Comparison of ENCODE assay signal across 19 cellular contexts in genomic region chr20:43957392-43957791, GRCh38. TPM values are rescaled to one million over a fixed set of nuclear protein-coding genes. Genes with fewer than 3 reads are reported as not detected.
DNase-seq lines count a peak whose midpoint lies in the region; ATAC-seq, FAIRE-seq and TF ChIP-seq lines count a peak whose summit lies in the region.
"Had no signal": no experiment of that assay in that cellular context is flagged by ENCODE, and none has a peak within 500 bp of the region (broad histone marks: within the 10 kb centered on the region; RNA-seq: fewer than 3 reads in every experiment).

No MANE protein-coding gene starts in this region.

- no peak for TF ChIP-seq RAD21 in A549 (conservative IDR thresholded peaks at IDR 0.05 in 1 of 2, IDR thresholded peaks at IDR 0.05 in 1 of 2)
- TF ChIP-seq RAD21 in HCT116 (IDR thresholded peaks at IDR 0.05; ENCODE audit: low read depth), result no peak
- peak; percentile 30 to 40 for TF ChIP-seq RAD21 in liver (IDR thresholded peaks at IDR 0.05)

- no peak for FAIRE-seq in A549 (lab: Jason Lieb, UNC)
- FAIRE-seq: A204.1, G401.6, H54 had no signal

- no peak for TF ChIP-seq EP300 in A549 (IDR thresholded peaks at IDR 0.05)

- RAD21 ChIA-PET in HCT116 (lab: Charles Lee; ENCODE audit: low non-redundant PET in 1 of 2, low total read pairs in 2 of 2, uncharacterized antibody in 2 of 2, unreplicated experiment in 2 of 2), result no interaction called here

- H3K79me2 ChIP-seq in HCT116 (ENCODE audit: insufficient read depth, low read length) (peaks cover 19% of the 10 kb centered on the region; the same call in 1 of the 2 replicates), mammary epithelial cell (ENCODE audit: insufficient read depth, low read length) (no peaks in the 10 kb centered on the region)

- H2AFZ ChIP-seq in HCT116 (ENCODE audit: low read depth, low read length, poor library complexity, severe bottlenecking) (no peak overlapping the region), mammary epithelial cell (ENCODE audit: low read depth, low read length) (no peak overlapping the region)

- POLR2A ChIA-PET in A549 (lab: Yijun Ruan, JAX), result no interaction called here
- POLR2A ChIA-PET in HCT116 (lab: Charles Lee), result no interaction called here
- POLR2A ChIA-PET in Panc1 (lab: Charles Lee), result no interaction called here

- no peak for ATAC-seq in A549
- no peak for ATAC-seq in HCT116
- ATAC-seq in Panc1, result no peak
- ATAC-seq in GM21529 (IDR thresholded peaks at IDR 0.05; ENCODE audit: unreplicated experiment), result no peak

- H4K20me1 ChIP-seq in HCT116 (ENCODE audit: insufficient read depth), result no peaks in the 10 kb centered on the region
- no peaks in the 10 kb centered on the region for H4K20me1 ChIP-seq in mammary epithelial cell (ENCODE audit: insufficient read depth, low read length)

- DNase-seq in A549 (ENCODE audit: low read depth in 1 of 2, low spot score in 1 of 2) (no peak), HCT116 (ENCODE audit: low read depth, low spot score) (no peak), Panc1 (ENCODE audit: low read depth, low spot score) (no peak), NCI-H2081 treated with DMSO at 0.1 percent for 48 hours (lab: John Stamatoyannopoulos, UW) (no peak), mammary epithelial cell (no peak), G401 (ENCODE audit: low spot score) (no peak)
- DNase-seq: DND-41, NCI-H1105, NCI-H2107, NCI-H226, NCI-H524 treated with DMSO at 0.1 percent for 48 hours, Peyer's patch had no signal

- in situ Hi-C loops in Panc1 (cut with HindIII; ENCODE audit: low pct_unique_long_range_greater_than_20kb, low sequenced_read_pairs), result no loop called here
- in situ Hi-C loops in mammary epithelial cell (cut with MboI; ENCODE audit: low sequenced_read_pairs in 2 of 2), result no loop called here
- in situ Hi-C loops in G401 (cut with HindIII; ENCODE audit: low sequenced_read_pairs), result no loop called here

- H3K9ac ChIP-seq in HCT116 (ENCODE audit: low read length) (no peak overlapping the region), liver (ENCODE audit: low read depth in 1 of 2, low read length in 2 of 2) (no peak overlapping the region), mammary epithelial cell (ENCODE audit: insufficient read depth, low read length) (no peak overlapping the region)
- H3K9ac ChIP-seq: BLaER1 treated with 17β-estradiol and CSF1 and Interleukin-3, amounts not matched to agents 10 nM and 100 nM had no signal

- no TSS peak for BruUV-seq in HCT116 (replicated peaks; lab: Mats Ljungman, UMichigan)
- BruUV-seq in Panc1 (replicated peaks; lab: Mats Ljungman, UMichigan), result no TSS peak
- BruUV-seq in mammary epithelial cell (replicated peaks; lab: Mats Ljungman, UMichigan), result no TSS peak

- H3K4me2 ChIP-seq in A549, result no peak overlapping the region
- no peak overlapping the region for H3K4me2 ChIP-seq in HCT116 (ENCODE audit: low read length)
- no peak overlapping the region for H3K4me2 ChIP-seq in mammary epithelial cell (ENCODE audit: insufficient read depth, low read depth, low read length)

- dilution Hi-C loops in mammary epithelial cell (cut with HindIII; ENCODE audit: low sequenced_read_pairs), result no loop called here

- 82% methylated on average over 3 of the region's 3 CpGs for WGBS in A549 (ENCODE audit: missing lambda C conversion rate)
- WGBS in liver, result 31% methylated on average over 3 of the region's 3 CpGs
- 100% methylated on average over 2 of the region's 3 CpGs for WGBS in mammary epithelial cell (ENCODE audit: low coverage, missing lambda C conversion rate)

- H3K4me1 ChIP-seq in A549 (peaks cover 54% of the 10 kb centered on the region), HCT116 (ENCODE audit: control insufficient read depth in 1 of 2, insufficient read depth in 2 of 2, low read length in 2 of 2) (peaks cover 73 to 99% of the 10 kb centered on the region in 2 experiments), Panc1 (ENCODE audit: control insufficient read depth, insufficient read depth, low read length) (peaks cover 91% of the 10 kb centered on the region), liver (ENCODE audit: control insufficient read depth in 4 of 4, insufficient read depth in 4 of 4, low read length in 3 of 4) (peaks cover 16 to 49% (median 38%) of the 10 kb centered on the region in 4 donors), mammary epithelial cell (ENCODE audit: insufficient read depth, low read length) (peaks cover 36% of the 10 kb centered on the region)

- CTCF ChIA-PET in A549 (lab: Yijun Ruan, JAX) (no interaction called here), HCT116 (lab: Charles Lee) (no interaction called here), Panc1 (lab: Charles Lee) (no interaction called here), mammary epithelial cell (lab: Charles Lee; ENCODE audit: low non-redundant PET) (no interaction called here)

- H3K9me3 ChIP-seq in A549, result 0 out of 3 replicates have a peak, but pooled peaks cover 4% of the 10 kb centered on the region
- H3K9me3 ChIP-seq in HCT116 (ENCODE audit: control insufficient read depth in 1 of 2, insufficient read depth in 1 of 2, low read depth in 1 of 2, low read length in 2 of 2), result peaks cover 0 to 6% of the 10 kb centered on the region in 2 experiments; a peak in 1 of 4 replicates
- H3K9me3 ChIP-seq in Panc1 (ENCODE audit: control insufficient read depth, insufficient read depth, low read depth, low read length), result no peaks in the 10 kb centered on the region
- H3K9me3 ChIP-seq in liver (ENCODE audit: control insufficient read depth in 4 of 4, low read length in 3 of 4), result no peaks in the 10 kb centered on the region
- H3K9me3 ChIP-seq in mammary epithelial cell (replicated peaks; ENCODE audit: insufficient read depth, low read length), result no peaks in the 10 kb centered on the region
- H3K9me3 ChIP-seq: Peyer's patch had no signal

- H3K27ac ChIP-seq in A549 (peak overlapping the region; percentile 21 to 91; a peak in 4 of 6 replicates), HCT116 (ENCODE audit: low read depth, low read length) (peak overlapping the region; percentile 88; the same call in 1 of the 2 replicates), Panc1 (ENCODE audit: low read length) (peak overlapping the region; percentile 91), liver (ENCODE audit: low read depth in 1 of 2, low read length in 2 of 2) (peak overlapping the region; percentile 52 to 55), mammary epithelial cell (ENCODE audit: insufficient read depth, low read depth, low read length) (no peak overlapping the region)
- H3K27ac ChIP-seq: HL-60, Peyer's patch had no signal

- intact Hi-C loops in HCT116 (cut with micrococcal nuclease), result no loop called here
- intact Hi-C loops in Panc1 (cut with micrococcal nuclease; ENCODE audit: unreplicated experiment), result no loop called here
- intact Hi-C loops in mammary epithelial cell (cut with micrococcal nuclease), result loop anchor here (10.0 kb wide), 1 partner anchor 113 kb away; no protein-coding TSS in a partner anchor

- no peaks in the 10 kb centered on the region for H3K9me2 ChIP-seq in HCT116 (ENCODE audit: insufficient read depth)

- H3K36me3 ChIP-seq in HCT116 (ENCODE audit: control insufficient read depth in 1 of 2, insufficient read depth in 2 of 2, low read length in 2 of 2), result no peaks in the 10 kb centered on the region
- H3K36me3 ChIP-seq in Panc1 (ENCODE audit: control insufficient read depth, insufficient read depth, low read length), result no peaks in the 10 kb centered on the region
- H3K36me3 ChIP-seq in liver (ENCODE audit: control insufficient read depth in 4 of 4, insufficient read depth in 3 of 4, low read depth in 1 of 4, low read length in 3 of 4), result no peaks in the 10 kb centered on the region
- no peaks in the 10 kb centered on the region for H3K36me3 ChIP-seq in mammary epithelial cell (ENCODE audit: insufficient read depth, low read length)
- H3K36me3 ChIP-seq: BLaER1 treated with 17β-estradiol and CSF1 and Interleukin-3, amounts not matched to agents 10 nM and 100 nM; Peyer's patch had no signal

- no peak overlapping the region for H3K4me3 ChIP-seq in A549
- H3K4me3 ChIP-seq in HCT116 (replicated peaks in 1 of 2; ENCODE audit: low read depth in 1 of 2, low read length in 2 of 2), result no peak overlapping the region
- H3K4me3 ChIP-seq in Panc1 (ENCODE audit: low read depth in 2 of 2, low read length in 2 of 2), result no peak overlapping the region
- H3K4me3 ChIP-seq in liver (ENCODE audit: low read depth in 1 of 3, low read length in 3 of 3), result no peak overlapping the region
- no peak overlapping the region for H3K4me3 ChIP-seq in mammary epithelial cell (replicated peaks in 1 of 3; ENCODE audit: insufficient read depth in 1 of 3, low read depth in 2 of 3, low read length in 3 of 3)
- H3K4me3 ChIP-seq: BLaER1 treated with 17β-estradiol and CSF1 and Interleukin-3, amounts not matched to agents 10 nM and 100 nM; Peyer's patch had no signal

- no peak for TF ChIP-seq CTCF in A549 (IDR thresholded peaks at IDR 0.05)
- TF ChIP-seq CTCF in HCT116 (IDR thresholded peaks at IDR 0.05 in 2 of 3, conservative IDR thresholded peaks at IDR 0.05 in 1 of 3; ENCODE audit: borderline replicate concordance in 1 of 3, insufficient read depth in 1 of 3, low read depth in 2 of 3, low read length in 2 of 3), result no peak
- TF ChIP-seq CTCF in Panc1 (IDR thresholded peaks at IDR 0.05), result no peak
- no peak for TF ChIP-seq CTCF in liver (IDR thresholded peaks at IDR 0.05; ENCODE audit: low read depth, low read length, missing input control)
- no peak for TF ChIP-seq CTCF in mammary epithelial cell (conservative IDR thresholded peaks at IDR 0.05 in 1 of 2, IDR thresholded peaks at IDR 0.05 in 1 of 2; ENCODE audit: extremely low read depth in 1 of 2, insufficient read depth in 1 of 2, low read depth in 1 of 2, low read length in 2 of 2)

- no peaks in the 10 kb centered on the region for H3K27me3 ChIP-seq in HCT116 (ENCODE audit: insufficient read depth, low read length)
- no peaks in the 10 kb centered on the region for H3K27me3 ChIP-seq in Panc1 (ENCODE audit: control insufficient read depth, insufficient read depth, low read length)
- H3K27me3 ChIP-seq in liver (ENCODE audit: control insufficient read depth in 4 of 4, insufficient read depth in 4 of 4, low read length in 3 of 4), result no peaks in the 10 kb centered on the region
- no peaks in the 10 kb centered on the region for H3K27me3 ChIP-seq in mammary epithelial cell (ENCODE audit: insufficient read depth, low read length)
- H3K27me3 ChIP-seq: Peyer's patch had no signal

- no peak for TF ChIP-seq POLR2A in A549 (IDR thresholded peaks at IDR 0.05; ENCODE audit: low read length)
- no peak for TF ChIP-seq POLR2A in HCT116 (IDR thresholded peaks at IDR 0.05; ENCODE audit: borderline replicate concordance, extremely low read depth, insufficient read depth, insufficient read length)

RNA-seq across cellular contexts. Expression of gene TOX2, which starts 42.7 kb away (rescaled TPM):
- polyA plus RNA-seq in A549 (2011; rRNA removed) (2.5 and 3.4 TPM in 2 replicates), A549 (2017; fragmentation: RNase III; extraction: RNeasy Plus Mini Kit Qiagen cat#74134 plus additional on column Dnase treatment) (4.9 to 7.2 TPM (median 5.3 TPM) in 3 replicates), liver (1 to 10 TPM; 1.9 to 2.7 TPM), mammary epithelial cell (0.96 TPM)
- 3.6 and 4.5 TPM in 2 replicates for polyA plus RNA-seq in A549 (2012; cell fraction: cytosol; rRNA removed)
- 5.1 and 5.7 TPM in 2 replicates for polyA plus RNA-seq in A549 (2012; cell fraction: nucleus; rRNA removed)
- polyA minus RNA-seq in A549 (2011; rRNA and poly(A)+ RNA removed), result 1.6 and 3.3 TPM in 2 replicates
- total RNA-seq in HCT116 (2021; ENCODE audit: unreplicated experiment) (39.6 TPM), Panc1 (2021; ENCODE audit: unreplicated experiment) (85.4 TPM), liver (1 to 10 TPM in 1 of 2 donors, under 1 TPM in 1; 0.33 to 1.0 TPM), mammary epithelial cell (1 to 10 TPM in 1 of 2 donors, under 1 TPM in 1; 0.83 to 5.0 TPM)
- 43.2 and 51.3 TPM in 2 replicates for polyA plus RNA-seq in HCT116 (2012)
- polyA plus RNA-seq in Panc1 (2012; ENCODE audit: insufficient read length), result 137 TPM
- polyA minus RNA-seq in mammary epithelial cell, result 0.83 TPM
- 0.18 TPM in 1 of 2 replicates, not detected in the other for total RNA-seq in G401 (2014; rRNA removed; shearing (Covaris generic))
